In genomic region chr2:57296795-57297517, GRCh38 we compare ENCODE assay signal across 1 cellular context.
TF ChIP-seq lines count a peak whose summit lies in the region.

No MANE protein-coding gene starts in this region.

TF ChIP-seq in A549, 52 proteins besides CTCF, POLR2A, EP300 and RAD21 (continued from another document):
- TF ChIP-seq ESRRA (IDR thresholded peaks at IDR 0.05; ENCODE audit: borderline replicate concordance, low read length) (no peak), ZSCAN20 (CRISPR knock-in tag; IDR thresholded peaks at IDR 0.05) (no peak), NPAS2 (CRISPR knock-in tag; IDR thresholded peaks at IDR 0.05; ENCODE audit: borderline replicate concordance) (no peak), ELK1 (IDR thresholded peaks at IDR 0.05; ENCODE audit: low read depth, low read length) (no peak), HOXA7 (CRISPR knock-in tag; IDR thresholded peaks at IDR 0.05) (no peak), FOXS1 (CRISPR knock-in tag; IDR thresholded peaks at IDR 0.05) (no peak), ATOH8 (CRISPR knock-in tag; IDR thresholded peaks at IDR 0.05; ENCODE audit: low read depth) (no peak), FOSB (CRISPR knock-in tag; IDR thresholded peaks at IDR 0.05) (no peak)
